In genomic region chr13:40781717-40782116, GRCh38 we compare ENCODE assay signal across 1 cellular context.
TF ChIP-seq lines count a peak whose summit lies in the region.

No MANE protein-coding gene starts in this region.

TF ChIP-seq in GM12878, 131 proteins besides CTCF, POLR2A, EP300 and RAD21:
- peak; percentile 58 for TF ChIP-seq IKZF1 (conservative IDR thresholded peaks at IDR 0.05)
- peak; percentile 70 to 77 for TF ChIP-seq IKZF2 (IDR thresholded peaks at IDR 0.05)
- TF ChIP-seq NKRF (conservative IDR thresholded peaks at IDR 0.05): no peak
- TF ChIP-seq SPI1 (IDR thresholded peaks at IDR 0.05; ENCODE audit: borderline replicate concordance, insufficient read depth, low read depth, low read length): peak; percentile 91
- TF ChIP-seq MTA2 (IDR thresholded peaks at IDR 0.05; ENCODE audit: low read depth): peak; percentile 59
- TF ChIP-seq RELB (IDR thresholded peaks at IDR 0.05; ENCODE audit: low read depth): 0 out of 2 replicates have a peak, but pooled peaks have one; percentile 16
- peak; percentile 18; the same call in 1 of the 2 replicates for TF ChIP-seq BCL11A (IDR thresholded peaks at IDR 0.05; ENCODE audit: low read depth, low read length)
- no peak for TF ChIP-seq FOXM1 (IDR thresholded peaks at IDR 0.05; ENCODE audit: low read depth, low read length)
